Comparison of ENCODE assay signal across 11 cellular contexts in genomic region chr6:25312034-25312620, GRCh38. TPM values are rescaled to one million over a fixed set of nuclear protein-coding genes. Genes with fewer than 3 reads are reported as not detected.
DNase-seq lines count a peak whose midpoint lies in the region; TF ChIP-seq lines count a peak whose summit lies in the region.
"Had no signal": no experiment of that assay in that cellular context is flagged by ENCODE, and none has a peak within 500 bp of the region (broad histone marks: within the 10 kb centered on the region; RNA-seq: fewer than 3 reads in every experiment).

No MANE protein-coding gene starts in this region.

- no peaks in the 10 kb centered on the region for H3K27me3 Mint-ChIP-seq in progenitor cell of endocrine pancreas

- DNase-seq in OCI-LY7 (ENCODE audit: low spot score) (no peak), fibroblast of lung (ENCODE audit: low read depth in 2 of 2) (peak; percentile 57 to 93), progenitor cell of endocrine pancreas (ENCODE audit: low spot score, unreplicated experiment) (no peak), hippocampal formation (lab: John Stamatoyannopoulos, UW) (no peak), DMS114 treated with DMSO at 0.1 percent for 48 hours (lab: John Stamatoyannopoulos, UW; ENCODE audit: unreplicated experiment) (no peak), activated gamma-delta T cell treated with Interleukin-2 at 50 U/mL for 16 hours (no peak)
- no peak for DNase-seq in activated CD4-positive, alpha-beta T cell treated with anti-CD3 and anti-CD28 coated beads for 48 hours
- DNase-seq: activated T-cell treated with anti-CD3 and anti-CD28 coated beads, Interleukin-2, amount 50 U/mL, for 48 hours; upper lobe of left lung had no signal

- no peak overlapping the region for H2AFZ ChIP-seq in OCI-LY7 (ENCODE audit: low read length)
- H2AFZ ChIP-seq in fibroblast of lung (ENCODE audit: low read length): no peak overlapping the region

- intact Hi-C loops in OCI-LY7 (cut with micrococcal nuclease; ENCODE audit: unreplicated experiment): no loop called here

- no peaks in the 10 kb centered on the region for H3F3A ChIP-seq in DOHH2 (ENCODE audit: control insufficient read depth, insufficient read depth)

- H3K9me2 ChIP-seq in DOHH2 (replicated peaks; ENCODE audit: control insufficient read depth, low read length) (no peaks in the 10 kb centered on the region), OCI-LY7 (ENCODE audit: insufficient read depth, low read length) (no peaks in the 10 kb centered on the region)

- H3K27me3 ChIP-seq in DOHH2 (ENCODE audit: control insufficient read depth, low read length) (no peaks in the 10 kb centered on the region), fibroblast of lung (ENCODE audit: control insufficient read depth, insufficient read depth, low read length) (no peaks in the 10 kb centered on the region)
- H3K27me3 ChIP-seq: upper lobe of left lung had no signal

- H3K36me3 Mint-ChIP-seq in progenitor cell of endocrine pancreas (ENCODE audit: insufficient read depth): no peaks in the 10 kb centered on the region

- H3K4me3 Mint-ChIP-seq in progenitor cell of endocrine pancreas (ENCODE audit: low read depth): peak overlapping the region; percentile 21

- H3K27ac ChIP-seq in DOHH2 (ENCODE audit: low read depth, low read length) (no peak overlapping the region), OCI-LY7 (ENCODE audit: low read depth, low read length, poor library complexity, severe bottlenecking) (no peak overlapping the region), fibroblast of lung (ENCODE audit: insufficient read depth, low read length) (peak overlapping the region; percentile 61)

- H3K4me2 ChIP-seq in DOHH2 (ENCODE audit: low read length) (peak overlapping the region; percentile 22), OCI-LY7 (ENCODE audit: low read length) (peak overlapping the region; percentile 60), fibroblast of lung (ENCODE audit: extremely low read depth, insufficient read depth, low read length) (peak overlapping the region; percentile 41)

- H3K36me3 ChIP-seq in DOHH2 (ENCODE audit: control insufficient read depth, low read length): no peaks in the 10 kb centered on the region
- H3K36me3 ChIP-seq in OCI-LY7 (ENCODE audit: insufficient read depth, low read length): no peaks in the 10 kb centered on the region
- no peaks in the 10 kb centered on the region for H3K36me3 ChIP-seq in fibroblast of lung (ENCODE audit: control insufficient read depth, insufficient read depth, low read length)
- H3K36me3 ChIP-seq: HAP-1, upper lobe of left lung had no signal

- no peak for TF ChIP-seq CTCF in DOHH2 (IDR thresholded peaks at IDR 0.05; ENCODE audit: low read depth, low read length, poor library complexity, severe bottlenecking)
- TF ChIP-seq CTCF in OCI-LY7 (conservative IDR thresholded peaks at IDR 0.05; ENCODE audit: low read length): no peak
- TF ChIP-seq CTCF in fibroblast of lung (conservative IDR thresholded peaks at IDR 0.05 in 1 of 2, IDR thresholded peaks at IDR 0.05 in 1 of 2; ENCODE audit: low read depth in 1 of 2, low read length in 2 of 2): no peak
- no peak for TF ChIP-seq CTCF in progenitor cell of endocrine pancreas (IDR thresholded peaks at IDR 0.05; ENCODE audit: unreplicated experiment)

- H3K9ac ChIP-seq in fibroblast of lung (ENCODE audit: insufficient read depth, low read length): no peak overlapping the region

- no peak overlapping the region for H3K4me3 ChIP-seq in DOHH2 (ENCODE audit: low read length)
- H3K4me3 ChIP-seq in OCI-LY7 (ENCODE audit: low read depth, low read length, poor library complexity, severe bottlenecking): no peak overlapping the region
- peak overlapping the region in 3 of 4 experiments; percentile 6 to 23 (median 9) for H3K4me3 ChIP-seq in fibroblast of lung (replicated peaks in 1 of 4; ENCODE audit: control extremely low read depth in 1 of 4, insufficient read depth in 1 of 4, low read depth in 3 of 4, low read length in 4 of 4)
- H3K4me3 ChIP-seq: HAP-1, upper lobe of left lung had no signal

- H3K27ac Mint-ChIP-seq in progenitor cell of endocrine pancreas: peak overlapping the region; percentile 87

- H3K79me2 ChIP-seq in DOHH2 (ENCODE audit: control insufficient read depth, low read length) (peaks cover 18% of the 10 kb centered on the region), OCI-LY7 (ENCODE audit: insufficient read depth, low read depth, low read length) (peaks cover 81% of the 10 kb centered on the region), fibroblast of lung (ENCODE audit: control insufficient read depth, insufficient read depth, low read length) (peaks cover 2% of the 10 kb centered on the region)

- no peaks in the 10 kb centered on the region for H3K9me3 Mint-ChIP-seq in progenitor cell of endocrine pancreas (ENCODE audit: low read depth)

- BruUV-seq in OCI-LY7 (replicated peaks; lab: Mats Ljungman, UMichigan): no TSS peak

- POLR2A ChIA-PET in OCI-LY7 (lab: Charles Lee): interaction anchor here (0.6 to 2.3 kb wide), 11 partner anchors 9 to 90 kb away, joined by 3 to 15 read pairs (median 4); no protein-coding TSS in a partner anchor

- CTCF ChIA-PET in OCI-LY7 (lab: Charles Lee; ENCODE audit: unreplicated experiment): no interaction called here

- no peaks in the 10 kb centered on the region for H3K9me3 ChIP-seq in DOHH2 (ENCODE audit: control insufficient read depth, insufficient read depth, low read length)
- no peaks in the 10 kb centered on the region for H3K9me3 ChIP-seq in OCI-LY7 (ENCODE audit: low read length)
- H3K9me3 ChIP-seq in fibroblast of lung (ENCODE audit: control insufficient read depth, insufficient read depth, low read depth, low read length): no peaks in the 10 kb centered on the region
- H3K9me3 ChIP-seq: HAP-1, upper lobe of left lung had no signal

- H3K4me1 ChIP-seq in DOHH2 (ENCODE audit: control insufficient read depth, low read length) (peaks cover 22% of the 10 kb centered on the region), OCI-LY7 (ENCODE audit: insufficient read depth, low read length, poor library complexity, severe bottlenecking) (peaks cover 45% of the 10 kb centered on the region), fibroblast of lung (ENCODE audit: control insufficient read depth, extremely low read depth, insufficient read depth, low read length) (peaks cover 14% of the 10 kb centered on the region)

- H4K20me1 ChIP-seq in DOHH2 (ENCODE audit: control insufficient read depth, insufficient read depth, low read depth, low read length) (no peaks in the 10 kb centered on the region), OCI-LY7 (ENCODE audit: insufficient read depth, low read length) (peaks cover 29% of the 10 kb centered on the region), fibroblast of lung (ENCODE audit: control insufficient read depth, extremely low read depth, insufficient read depth, low read length) (no peaks in the 10 kb centered on the region)

- peaks cover 74% of the 10 kb centered on the region for H3K4me1 Mint-ChIP-seq in progenitor cell of endocrine pancreas (ENCODE audit: low read depth)

RNA-seq across cellular contexts. Expression of gene CARMIL1, which starts 33.0 kb away (rescaled TPM):
- total RNA-seq in OCI-LY7 (2014; rRNA removed; shearing (Covaris generic)): 21.8 and 25.5 TPM in 2 replicates
- total RNA-seq in OCI-LY7 (2022) (39.1 and 40.1 TPM in 2 replicates), fibroblast of lung (10.2 and 10.5 TPM in 2 replicates), progenitor cell of endocrine pancreas (75.9 and 86.3 TPM in 2 replicates)
- 7.0 and 12.5 TPM in 2 replicates for polyA plus RNA-seq in fibroblast of lung
- polyA plus RNA-seq in fibroblast of lung (2012): 8.9 and 15.2 TPM in 2 replicates
- 2.3 and 6.6 TPM in 2 replicates for polyA minus RNA-seq in fibroblast of lung (ENCODE audit: low replicate concordance)

Comparison
In these comparisons a context has a peak if more than half of its experiments do, and no peak if none do; other contexts are left out.
1. H3K4me3 ChIP-seq: peak in fibroblast of lung (3 of 4); none in DOHH2 (single experiment) and OCI-LY7 (single experiment).
2. DNase-seq: peak in fibroblast of lung (2 of 2); none in OCI-LY7 (single experiment), progenitor cell of endocrine pancreas (single experiment), hippocampal formation (0 of 2), DMS114 treated with DMSO at 0.1 percent for 48 hours (single experiment), activated gamma-delta T cell treated with Interleukin-2 at 50 U/mL for 16 hours (single experiment) and activated CD4-positive, alpha-beta T cell treated with anti-CD3 and anti-CD28 coated beads for 48 hours (single experiment).
3. Peak in every context shown above with its lines, with median percentiles within 50 percentile points of each other: H3K4me2 ChIP-seq.